1 cellular context compared by ENCODE assay signal in genomic region chr1:244254467-244254866, GRCh38.
TF ChIP-seq lines count a peak whose summit lies in the region.

No MANE protein-coding gene starts in this region.

TF ChIP-seq in HepG2, 621 proteins besides CTCF, POLR2A, EP300 and RAD21 (continued from another document):
- TF ChIP-seq PHB2 (IDR thresholded peaks at IDR 0.05; ENCODE audit: partially characterized antibody), result no peak
- no peak for TF ChIP-seq ZFP62 (CRISPR knock-in tag; IDR thresholded peaks at IDR 0.05)
- TF ChIP-seq NR3C1 (CRISPR knock-in tag; IDR thresholded peaks at IDR 0.05), result no peak
- TF ChIP-seq NPAS2 (CRISPR knock-in tag; IDR thresholded peaks at IDR 0.05; ENCODE audit: borderline replicate concordance), result no peak
- TF ChIP-seq, protein P1, sequence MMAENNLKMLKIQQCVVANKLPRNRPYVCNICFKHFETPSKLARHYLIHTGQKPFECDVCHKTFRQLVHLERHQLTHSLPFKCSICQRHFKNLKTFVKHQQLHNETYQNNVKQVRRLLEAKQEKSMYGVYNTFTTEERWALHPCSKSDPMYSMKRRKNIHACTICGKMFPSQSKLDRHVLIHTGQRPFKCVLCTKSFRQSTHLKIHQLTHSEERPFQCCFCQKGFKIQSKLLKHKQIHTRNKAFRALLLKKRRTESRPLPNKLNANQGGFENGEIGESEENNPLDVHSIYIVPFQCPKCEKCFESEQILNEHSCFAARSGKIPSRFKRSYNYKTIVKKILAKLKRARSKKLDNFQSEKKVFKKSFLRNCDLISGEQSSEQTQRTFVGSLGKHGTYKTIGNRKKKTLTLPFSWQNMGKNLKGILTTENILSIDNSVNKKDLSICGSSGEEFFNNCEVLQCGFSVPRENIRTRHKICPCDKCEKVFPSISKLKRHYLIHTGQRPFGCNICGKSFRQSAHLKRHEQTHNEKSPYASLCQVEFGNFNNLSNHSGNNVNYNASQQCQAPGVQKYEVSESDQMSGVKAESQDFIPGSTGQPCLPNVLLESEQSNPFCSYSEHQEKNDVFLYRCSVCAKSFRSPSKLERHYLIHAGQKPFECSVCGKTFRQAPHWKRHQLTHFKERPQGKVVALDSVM (CRISPR knock-in tag; IDR thresholded peaks at IDR 0.05), result no peak
- TF ChIP-seq, protein P2, sequence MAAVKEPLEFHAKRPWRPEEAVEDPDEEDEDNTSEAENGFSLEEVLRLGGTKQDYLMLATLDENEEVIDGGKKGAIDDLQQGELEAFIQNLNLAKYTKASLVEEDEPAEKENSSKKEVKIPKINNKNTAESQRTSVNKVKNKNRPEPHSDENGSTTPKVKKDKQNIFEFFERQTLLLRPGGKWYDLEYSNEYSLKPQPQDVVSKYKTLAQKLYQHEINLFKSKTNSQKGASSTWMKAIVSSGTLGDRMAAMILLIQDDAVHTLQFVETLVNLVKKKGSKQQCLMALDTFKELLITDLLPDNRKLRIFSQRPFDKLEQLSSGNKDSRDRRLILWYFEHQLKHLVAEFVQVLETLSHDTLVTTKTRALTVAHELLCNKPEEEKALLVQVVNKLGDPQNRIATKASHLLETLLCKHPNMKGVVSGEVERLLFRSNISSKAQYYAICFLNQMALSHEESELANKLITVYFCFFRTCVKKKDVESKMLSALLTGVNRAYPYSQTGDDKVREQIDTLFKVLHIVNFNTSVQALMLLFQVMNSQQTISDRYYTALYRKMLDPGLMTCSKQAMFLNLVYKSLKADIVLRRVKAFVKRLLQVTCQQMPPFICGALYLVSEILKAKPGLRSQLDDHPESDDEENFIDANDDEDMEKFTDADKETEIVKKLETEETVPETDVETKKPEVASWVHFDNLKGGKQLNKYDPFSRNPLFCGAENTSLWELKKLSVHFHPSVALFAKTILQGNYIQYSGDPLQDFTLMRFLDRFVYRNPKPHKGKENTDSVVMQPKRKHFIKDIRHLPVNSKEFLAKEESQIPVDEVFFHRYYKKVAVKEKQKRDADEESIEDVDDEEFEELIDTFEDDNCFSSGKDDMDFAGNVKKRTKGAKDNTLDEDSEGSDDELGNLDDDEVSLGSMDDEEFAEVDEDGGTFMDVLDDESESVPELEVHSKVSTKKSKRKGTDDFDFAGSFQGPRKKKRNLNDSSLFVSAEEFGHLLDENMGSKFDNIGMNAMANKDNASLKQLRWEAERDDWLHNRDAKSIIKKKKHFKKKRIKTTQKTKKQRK (IDR thresholded peaks at IDR 0.05; ENCODE audit: low read length), result no peak
- TF ChIP-seq ZNF614 (CRISPR knock-in tag; IDR thresholded peaks at IDR 0.05; ENCODE audit: borderline replicate concordance), result no peak
- TF ChIP-seq SP1 (IDR thresholded peaks at IDR 0.05), result no peak
- TF ChIP-seq SP1 (CRISPR knock-in tag; IDR thresholded peaks at IDR 0.05), result no peak
- TF ChIP-seq EHMT2 (IDR thresholded peaks at IDR 0.05; ENCODE audit: borderline replicate concordance, low read depth, low read length), result no peak
- TF ChIP-seq THAP11 (CRISPR knock-in tag; IDR thresholded peaks at IDR 0.05), result no peak
